ENCODE assay signal across 30 cellular contexts in genomic region chr5:28678899-28679298, GRCh38.
"Had no signal": no experiment of that assay in that cellular context is flagged by ENCODE, and none has a peak within 500 bp of the region (broad histone marks: within the 10 kb centered on the region; RNA-seq: fewer than 3 reads in every experiment).

No MANE protein-coding gene starts in this region.

- H3K9me3 ChIP-seq: adrenal gland, body of pancreas, colonic mucosa, gastrocnemius medialis had no signal

- FAIRE-seq: endothelial cell of umbilical vein had no signal

- H3K4me1 ChIP-seq: adrenal gland, body of pancreas, colonic mucosa, gastrocnemius medialis, heart left ventricle had no signal

- H3K27me3 ChIP-seq: adrenal gland, body of pancreas, cardiac muscle cell, colonic mucosa, gastrocnemius medialis, heart left ventricle had no signal

- ATAC-seq: activated CD4-positive, alpha-beta T cell treated with anti-CD3 and anti-CD28 coated beads for 36 hours; activated CD8-positive, alpha-beta memory T cell treated with anti-CD3 and anti-CD28 coated beads, Interleukin-2, amount 10 ng/mL, durations not matched to agents 7 days and 5 days; activated CD8-positive, alpha-beta T cell treated with anti-CD3 and anti-CD28 coated beads, Interleukin-2, amount 10 ng/mL, durations not matched to agents 7 days and 5 days; activated naive CD8-positive, alpha-beta T cell treated with anti-CD3 and anti-CD28 coated beads, Interleukin-2, amount 50 U/mL, for 24 hours; body of pancreas; esophagus mucosa; gastrocnemius medialis; heart left ventricle had no signal

- H3K27ac ChIP-seq: adrenal gland, body of pancreas, cardiac muscle cell, colonic mucosa, gastrocnemius medialis, heart left ventricle had no signal

- H3K4me3 ChIP-seq: adrenal gland, body of pancreas, cardiac muscle cell, colonic mucosa, gastrocnemius medialis, heart left ventricle had no signal

- H3K36me3 ChIP-seq: adrenal gland, cardiac muscle cell, colonic mucosa, gastrocnemius medialis, heart left ventricle had no signal

- DNase-seq: activated CD4-positive, alpha-beta memory T cell treated with anti-CD3 and anti-CD28 coated beads for 36 hours; activated CD4-positive, alpha-beta T cell treated with anti-CD3 and anti-CD28 coated beads for 36 hours; activated CD4-positive, alpha-beta T cell treated with anti-CD3 and anti-CD28 coated beads, Interleukin-2, amount 10 ng/mL, durations not matched to agents 24 days and 14 days; activated CD4-positive, CD25-positive, alpha-beta regulatory T cell; activated CD4-positive, CD25-positive, alpha-beta regulatory T cell treated with anti-CD3 and anti-CD28 coated beads, Interleukin-2, amount 50 U/mL, for 72 hours; activated CD8-positive, alpha-beta memory T cell treated with anti-CD3 and anti-CD28 coated beads, Interleukin-2, amount 10 ng/mL, durations not matched to agents 7 days and 5 days; activated CD8-positive, alpha-beta memory T cell treated with anti-CD3 and anti-CD28 coated beads, Interleukin-2, amount 50 U/mL, for 4 hours; activated CD8-positive, alpha-beta T cell treated with anti-CD3 and anti-CD28 coated beads, Interleukin-2, amount 10 ng/mL, durations not matched to agents 7 days and 5 days; activated effector memory CD4-positive, alpha-beta T cell treated with anti-CD3 and anti-CD28 coated beads, Interleukin-2, amount 50 U/mL, for 16 hours; activated naive CD4-positive, alpha-beta T cell treated with anti-CD3 and anti-CD28 coated beads for 36 hours; activated naive CD8-positive, alpha-beta T cell treated with anti-CD3 and anti-CD28 coated beads for 36 hours; activated naive CD8-positive, alpha-beta T cell treated with anti-CD3 and anti-CD28 coated beads, Interleukin-2, amount 50 U/mL, for 24 hours; activated T-cell treated with anti-CD3 and anti-CD28 coated beads, Interleukin-2, amount 50 U/mL, for 1 hour; activated T-cell treated with anti-CD3 and anti-CD28 coated beads, Interleukin-2, amount 50 U/mL, for 48 hours; adrenal gland; amygdala; aorta; body of pancreas; central memory CD4-positive, alpha-beta T cell; cerebellar nuclear complex; colonic mucosa; effector CD8-positive, alpha-beta T cell; foreskin fibroblast; gastrocnemius medialis; glutamatergic neuron; heart left ventricle; T-helper 2 cell had no signal
